Comparison of ENCODE assay signal across 12 cellular contexts in genomic region chr3:156689589-156689988, GRCh38. TPM values are rescaled to one million over a fixed set of nuclear protein-coding genes. Genes with fewer than 3 reads are reported as not detected.
DNase-seq lines count a peak whose midpoint lies in the region; ATAC-seq, FAIRE-seq and TF ChIP-seq lines count a peak whose summit lies in the region.
"Had no signal": no experiment of that assay in that cellular context is flagged by ENCODE, and none has a peak within 500 bp of the region (broad histone marks: within the 10 kb centered on the region; RNA-seq: fewer than 3 reads in every experiment).

No MANE protein-coding gene starts in this region.

- no peak for FAIRE-seq in HepG2 (lab: Jason Lieb, UNC)

- H3K27me3 ChIP-seq in RWPE2 (ENCODE audit: insufficient read depth, poor library complexity, severe bottlenecking), result no peaks in the 10 kb centered on the region
- H3K27me3 ChIP-seq in HepG2 (ENCODE audit: control insufficient read depth in 1 of 2, insufficient read depth in 2 of 2, low read length in 2 of 2), result no peaks in the 10 kb centered on the region
- no peaks in the 10 kb centered on the region for H3K27me3 ChIP-seq in esophagus squamous epithelium
- H3K27me3 ChIP-seq in endodermal cell (ENCODE audit: control insufficient read depth, insufficient read depth, low read length, poor library complexity, severe bottlenecking), result no peaks in the 10 kb centered on the region

- CTCF ChIA-PET in HepG2 (lab: Yijun Ruan, JAX; ENCODE audit: low intra/inter-chr PET ratio, low total read pairs), result no interaction called here

- no peaks in the 10 kb centered on the region for H3K27me3 Mint-ChIP-seq in endodermal cell (ENCODE audit: insufficient read depth)

- no peak for TF ChIP-seq EP300 in HepG2 (IDR thresholded peaks at IDR 0.05; ENCODE audit: low read depth in 2 of 2, low read length in 2 of 2)
- TF ChIP-seq EP300 in HepG2 (CRISPR knock-in tag; IDR thresholded peaks at IDR 0.05; ENCODE audit: borderline replicate concordance), result no peak

- ATAC-seq in GM21390 (IDR thresholded peaks at IDR 0.05; ENCODE audit: unreplicated experiment), result peak; percentile 13
- peak; percentile 30; the same call in 2 of the 3 replicates for ATAC-seq in RWPE2 (ENCODE audit: low read depth)
- peak; percentile 63 for ATAC-seq in HepG2

- TF ChIP-seq CTCF in RWPE2 (IDR thresholded peaks at IDR 0.05; ENCODE audit: poor library complexity, severe bottlenecking) (no peak), HepG2 (CRISPR knock-in tag; IDR thresholded peaks at IDR 0.05) (no peak), esophagus squamous epithelium (IDR thresholded peaks at IDR 0.05) (no peak), endodermal cell (conservative IDR thresholded peaks at IDR 0.05) (no peak)

- H3K27ac ChIP-seq in RWPE2 (ENCODE audit: poor library complexity, severe bottlenecking), result peak overlapping the region; percentile 84
- H3K27ac ChIP-seq in HepG2 (ENCODE audit: extremely low read length, insufficient read depth, low read length), result no peak overlapping the region
- peak overlapping the region in 1 of 4 donors; percentile 36 for H3K27ac ChIP-seq in esophagus squamous epithelium
- no peak overlapping the region for H3K27ac ChIP-seq in endodermal cell (ENCODE audit: low read depth, low read length)

- H3K4me3 Mint-ChIP-seq in endodermal cell, result no peak overlapping the region
- H3K4me3 Mint-ChIP-seq: nephron had no signal

- no peak overlapping the region for H3K4me2 ChIP-seq in HepG2 (ENCODE audit: low read depth, low read length)

- no peak overlapping the region for H3K27ac Mint-ChIP-seq in endodermal cell

- no peaks in the 10 kb centered on the region for H3K9me3 ChIP-seq in RWPE2 (ENCODE audit: severe bottlenecking)
- no peaks in the 10 kb centered on the region for H3K9me3 ChIP-seq in HepG2 (ENCODE audit: low read length)
- no peaks in the 10 kb centered on the region for H3K9me3 ChIP-seq in esophagus squamous epithelium
- no peaks in the 10 kb centered on the region for H3K9me3 ChIP-seq in endodermal cell (ENCODE audit: control insufficient read depth, low read length)

- TF ChIP-seq POLR2A in HepG2 (IDR thresholded peaks at IDR 0.05; ENCODE audit: insufficient read depth in 1 of 2, low read depth in 2 of 2, low read length in 2 of 2) (no peak), esophagus squamous epithelium (IDR thresholded peaks at IDR 0.05) (no peak)

- H3K4me1 Mint-ChIP-seq in endodermal cell, result peaks cover 58% of the 10 kb centered on the region

- no peaks in the 10 kb centered on the region for H3K9me3 Mint-ChIP-seq in endodermal cell
- H3K9me3 Mint-ChIP-seq: nephron had no signal

- H3K4me3 ChIP-seq in RWPE2 (ENCODE audit: severe bottlenecking) (no peak overlapping the region), HepG2 (replicated peaks in 1 of 3; ENCODE audit: insufficient read depth in 1 of 3, low read depth in 2 of 3, low read length in 3 of 3) (no peak overlapping the region), esophagus squamous epithelium (no peak overlapping the region), endodermal cell (ENCODE audit: low read length) (no peak overlapping the region)

- H3K36me3 ChIP-seq in RWPE2 (ENCODE audit: low read depth) (peaks cover 95% of the 10 kb centered on the region), HepG2 (replicated peaks in 1 of 2; ENCODE audit: control insufficient read depth in 1 of 2, insufficient read depth in 2 of 2, low read length in 2 of 2) (peaks cover 0 to 4% of the 10 kb centered on the region in 2 experiments; a peak in 3 of 5 replicates), esophagus squamous epithelium (peaks cover 0 to 11% (median 4%) of the 10 kb centered on the region in 3 donors), endodermal cell (ENCODE audit: control insufficient read depth, insufficient read depth, low read length) (peaks cover 53% of the 10 kb centered on the region)

- H3K9ac ChIP-seq in HepG2 (ENCODE audit: insufficient read depth, low read depth, low read length) (no peak overlapping the region), endodermal cell (ENCODE audit: extremely low read depth, low read length, poor library complexity, severe bottlenecking) (no peak overlapping the region)

- WGBS in HepG2 (ENCODE audit: low lambda C conversion rate), result 0% methylated on average over 1 of the region's 1 CpG
- WGBS in esophagus squamous epithelium, 2 donors, result 0% methylated on average over 1 of the region's 1 CpG
- 0% methylated on average over 1 of the region's 1 CpG for WGBS in endodermal cell (ENCODE audit: insufficient coverage in 1 of 2, insufficient read length in 1 of 2), 2 experiments

- H3K36me3 Mint-ChIP-seq in endodermal cell (ENCODE audit: low read depth), result peaks cover 12% of the 10 kb centered on the region

- intact Hi-C loops in HepG2 (cut with micrococcal nuclease; ENCODE audit: unreplicated experiment) (no loop called here), esophagus squamous epithelium (cut with DNase I) (no loop called here), posterior vena cava (cut with DNase I) (no loop called here)

- BruUV-seq in HepG2 (replicated peaks; lab: Mats Ljungman, UMichigan), result no TSS peak

- in situ Hi-C loops in HepG2 (cut with HindIII; ENCODE audit: extremely low pct_ligation_motif_present, low pct_unique_long_range_greater_than_20kb), result no loop called here

- no peak for TF ChIP-seq RAD21 in HepG2 (CRISPR knock-in tag; IDR thresholded peaks at IDR 0.05)

- POLR2A ChIA-PET in HepG2 (lab: Yijun Ruan, JAX), result no interaction called here

- H3K4me1 ChIP-seq in RWPE2 (ENCODE audit: insufficient read depth, poor library complexity, severe bottlenecking) (peaks cover 97% of the 10 kb centered on the region), HepG2 (ENCODE audit: insufficient read depth, low read length) (peaks cover 44% of the 10 kb centered on the region), esophagus squamous epithelium (peaks cover 53 to 92% (median 55%) of the 10 kb centered on the region in 3 donors), endodermal cell (ENCODE audit: control insufficient read depth, insufficient read depth, low read length) (peaks cover 30% of the 10 kb centered on the region)

- H2AFZ ChIP-seq in HepG2 (ENCODE audit: low read length), result no peak overlapping the region

- peaks cover 69% of the 10 kb centered on the region for H3K79me2 ChIP-seq in HepG2 (ENCODE audit: insufficient read depth, low read length)

- DNase-seq in NCI-H748 (lab: John Stamatoyannopoulos, UW; ENCODE audit: unreplicated experiment) (peak; percentile 70), NCI-H748 treated with DMSO at 0.1 percent for 48 hours (lab: John Stamatoyannopoulos, UW) (no peak), RWPE2 (ENCODE audit: low spot score) (no peak), HepG2 (ENCODE audit: low spot score) (peak; percentile 13), esophagus squamous epithelium (lab: John Stamatoyannopoulos, UW) (no peak), endodermal cell (no peak), posterior vena cava (ENCODE audit: low spot score) (no peak)
- DNase-seq: 8988T, DMS79, MV-4-11 had no signal

- H4K20me1 ChIP-seq in HepG2 (ENCODE audit: insufficient read depth, low read length), result peaks cover 8% of the 10 kb centered on the region

TF ChIP-seq in HepG2, 621 proteins besides CTCF, POLR2A, EP300 and RAD21 (continues in another document):
- no peak for TF ChIP-seq BATF2 (CRISPR knock-in tag; IDR thresholded peaks at IDR 0.05)
- TF ChIP-seq BCL6 (CRISPR knock-in tag; IDR thresholded peaks at IDR 0.05), result no peak
- no peak for TF ChIP-seq PBX2 (CRISPR knock-in tag; IDR thresholded peaks at IDR 0.05)

RNA-seq across cellular contexts. Expression of gene TIPARP, which starts 15.2 kb away (rescaled TPM):
- total RNA-seq in HepG2 (2016; rRNA removed; fragmentation: Illumina TruSeq; extraction: Trizol) (19.7 and 25.4 TPM in 2 replicates), esophagus squamous epithelium (10 to 100 TPM; 28.0 to 40.4 (median 38.0) TPM), endodermal cell (10 to 100 TPM; 27.1 to 34.3 TPM), posterior vena cava (10 to 100 TPM; 26.5 to 30.2 TPM)
- total RNA-seq in HepG2 (2016; cell fraction: cytosol; rRNA removed; fragmentation: Illumina TruSeq; extraction: Trizol; ENCODE audit: low read depth), result 4.3 and 4.5 TPM in 2 replicates
- 19.9 and 26.0 TPM in 2 replicates for total RNA-seq in HepG2 (2016; cell fraction: insoluble cytoplasmic fraction; rRNA removed; fragmentation: Illumina TruSeq; extraction: Trizol)
- 10.5 and 12.3 TPM in 2 replicates for total RNA-seq in HepG2 (2016; cell fraction: membrane; rRNA removed; fragmentation: Illumina TruSeq; extraction: Trizol)
- total RNA-seq in HepG2 (2016; cell fraction: nucleus; rRNA removed; fragmentation: Illumina TruSeq; extraction: Trizol), result 22.2 and 24.2 TPM in 2 replicates
- 6.6 and 7.3 TPM in 2 replicates for polyA plus RNA-seq in HepG2 (2011; rRNA removed)
- 2.1 and 4.5 TPM in 2 replicates for polyA plus RNA-seq in HepG2 (2011; cell fraction: cytosol; rRNA removed)
- polyA plus RNA-seq in HepG2 (2011; cell fraction: nucleus; rRNA removed), result 3.6 and 4.6 TPM in 2 replicates
- polyA plus RNA-seq in HepG2 (2012), result 10.5 and 10.6 TPM in 2 replicates
- polyA plus RNA-seq in HepG2 (2016; cell fraction: cytosol; fragmentation: Illumina TruSeq; extraction: Trizol; ENCODE audit: low read depth), result 0.74 and 0.79 TPM in 2 replicates
- polyA plus RNA-seq in HepG2 (2016; cell fraction: insoluble cytoplasmic fraction; fragmentation: Illumina TruSeq; extraction: Trizol; ENCODE audit: low read depth), result 14.7 and 18.3 TPM in 2 replicates
- 2.9 and 3.6 TPM in 2 replicates for polyA plus RNA-seq in HepG2 (2016; cell fraction: membrane; fragmentation: Illumina TruSeq; extraction: Trizol; ENCODE audit: low read depth)
- polyA plus RNA-seq in HepG2 (2016; cell fraction: nucleus; fragmentation: Illumina TruSeq; extraction: Trizol; ENCODE audit: insufficient read depth, low read depth), result 11.9 and 13.5 TPM in 2 replicates
- 4.9 and 12.3 TPM in 2 replicates for polyA minus RNA-seq in HepG2 (2011; rRNA and poly(A)+ RNA removed; ENCODE audit: low replicate concordance)
- polyA minus RNA-seq in HepG2 (2011; cell fraction: cytosol; rRNA and poly(A)+ RNA removed), result 6.4 and 8.5 TPM in 2 replicates
- 33.6 and 42.5 TPM in 2 replicates for polyA minus RNA-seq in HepG2 (2011; cell fraction: nucleus; rRNA and poly(A)+ RNA removed)
- 14.8 TPM for polyA plus RNA-seq in endodermal cell (2013, experiment 1 of 2)
- 14.7 TPM for polyA plus RNA-seq in endodermal cell (2013, experiment 2 of 2)

Comparison
In these comparisons a context has a peak if more than half of its experiments do, and no peak if none do; other contexts are left out.
1. DNase-seq: peak in NCI-H748 (single experiment) and HepG2 (single experiment); none in NCI-H748 treated with DMSO at 0.1 percent for 48 hours (single experiment), RWPE2 (single experiment), esophagus squamous epithelium (single experiment), endodermal cell (single experiment) and posterior vena cava (single experiment).
2. ATAC-seq: peak in every context shown above with its lines; median percentile 63 in HepG2; 30 in RWPE2; 13 in GM21390.